ENCODE assay signal across 8 cellular contexts in the genomic region with DNA sequence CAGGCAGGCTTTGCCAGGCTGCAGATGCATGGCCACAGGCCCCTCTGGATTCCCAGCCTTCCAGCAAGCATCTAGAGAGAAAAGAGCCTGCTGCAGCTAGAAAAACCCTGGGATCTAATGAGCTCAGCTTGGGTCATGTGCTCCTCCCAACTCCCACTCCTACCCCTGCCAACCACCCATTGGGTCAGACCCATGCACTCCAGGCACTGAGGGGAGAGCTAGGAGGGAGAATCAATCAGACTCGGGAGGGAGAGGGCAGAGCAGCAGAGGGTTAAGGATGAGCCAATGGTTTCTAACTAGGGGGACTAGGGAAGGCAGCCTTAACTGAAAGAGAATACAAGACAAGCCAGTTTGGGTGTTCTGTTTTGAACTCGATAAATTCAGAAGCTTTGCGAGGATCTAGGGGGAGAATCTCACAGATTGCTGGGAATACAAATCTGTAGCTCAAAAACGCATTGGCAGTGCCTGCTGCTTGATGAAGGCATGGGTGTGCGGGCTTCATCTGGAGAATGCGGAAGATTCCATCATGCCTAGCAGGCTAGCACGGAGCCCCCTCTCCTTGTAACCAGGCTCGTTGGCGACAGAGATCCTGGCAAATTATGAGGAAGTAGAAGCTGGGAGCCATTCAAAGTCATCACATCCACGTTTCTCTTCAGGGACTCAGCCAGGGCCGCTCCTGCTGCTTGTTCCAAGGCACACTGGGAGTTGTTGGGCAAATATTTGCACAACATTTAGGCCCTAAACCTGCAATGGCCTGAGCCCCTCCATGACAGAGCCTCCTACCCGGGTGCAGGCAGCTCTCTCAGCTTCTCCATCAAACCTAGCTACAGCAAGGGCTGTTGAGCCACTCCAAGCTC. TPM values are rescaled to one million over a fixed set of nuclear protein-coding genes. Genes with fewer than 3 reads are reported as not detected.
DNase-seq lines count a peak whose midpoint lies in the region; ATAC-seq, FAIRE-seq and TF ChIP-seq lines count a peak whose summit lies in the region.

No MANE protein-coding gene starts in this region.

- H3K27ac ChIP-seq in Panc1 (ENCODE audit: low read length) (peak overlapping the region; percentile 88), epithelial cell of prostate (peak overlapping the region; percentile 95)

- DNase-seq in GM19239 (ENCODE audit: insufficient read length, low spot score), result no peak
- DNase-seq in Panc1 (ENCODE audit: low read depth, low spot score), result no peak
- DNase-seq in epithelial cell of prostate (ENCODE audit: low read depth, low spot score), result no peak
- peak; percentile 53 for DNase-seq in sciatic nerve (ENCODE audit: low spot score)
- no peak for DNase-seq in ecto neural progenitor cell (ENCODE audit: low spot score)
- no peak for DNase-seq in GDM1 (lab: John Stamatoyannopoulos, UW)
- DNase-seq in pons (ENCODE audit: low spot score), result no peak

- FAIRE-seq in GM19239 (lab: Jason Lieb, UNC), result peak; percentile 66

- no peak for TF ChIP-seq CTCF in Panc1 (IDR thresholded peaks at IDR 0.05)

- no TSS peak for BruUV-seq in Panc1 (replicated peaks; lab: Mats Ljungman, UMichigan)

- H3K27me3 ChIP-seq in Panc1 (ENCODE audit: control insufficient read depth, insufficient read depth, low read length), result no peaks in the 10 kb centered on the region

- H3K4me3 ChIP-seq in Panc1 (ENCODE audit: low read depth in 2 of 2, low read length in 2 of 2), result no peak overlapping the region

- CTCF ChIA-PET in Panc1 (lab: Charles Lee), result interaction anchor here (0.7 kb wide), 1 partner anchor 12 kb away, joined by 3 read pairs; no protein-coding TSS in a partner anchor

- peaks cover 40% of the 10 kb centered on the region for H3K4me1 ChIP-seq in Panc1 (ENCODE audit: control insufficient read depth, insufficient read depth, low read length)

- H3K9me3 ChIP-seq in Panc1 (ENCODE audit: control insufficient read depth, insufficient read depth, low read depth, low read length), result no peaks in the 10 kb centered on the region

- no peaks in the 10 kb centered on the region for H3K36me3 ChIP-seq in Panc1 (ENCODE audit: control insufficient read depth, insufficient read depth, low read length)

- POLR2A ChIA-PET in Panc1 (lab: Charles Lee), result interaction anchor here (0.6 to 1.1 kb wide), 2 partner anchors 21 to 57 kb away, joined by 3 to 4 read pairs; a partner anchor contains a TSS

- intact Hi-C loops in Panc1 (cut with micrococcal nuclease; ENCODE audit: unreplicated experiment), result loop anchor here (10.0 kb wide), 1 partner anchor 85 kb away; no protein-coding TSS in a partner anchor
- intact Hi-C loops in sciatic nerve (cut with DNase I), result no loop called here

- in situ Hi-C loops in Panc1 (cut with HindIII; ENCODE audit: low pct_unique_long_range_greater_than_20kb, low sequenced_read_pairs), result no loop called here

- ATAC-seq in Panc1, result 0 out of 2 replicates have a peak, but pooled peaks have one; percentile 19
- no peak for ATAC-seq in sciatic nerve
- no peak for ATAC-seq in HG03095 (IDR thresholded peaks at IDR 0.05; ENCODE audit: unreplicated experiment)

RNA-seq across cellular contexts. Expression of a gene that starts 56.4 kb away (rescaled TPM):
- total RNA-seq in Panc1 (2021; ENCODE audit: unreplicated experiment), result 6.1 TPM
- 3.7 TPM for polyA plus RNA-seq in Panc1 (2012; ENCODE audit: insufficient read length)
- total RNA-seq in sciatic nerve, result 6.7 TPM
